ENCODE assay signal across 18 cellular contexts in the genomic region with DNA sequence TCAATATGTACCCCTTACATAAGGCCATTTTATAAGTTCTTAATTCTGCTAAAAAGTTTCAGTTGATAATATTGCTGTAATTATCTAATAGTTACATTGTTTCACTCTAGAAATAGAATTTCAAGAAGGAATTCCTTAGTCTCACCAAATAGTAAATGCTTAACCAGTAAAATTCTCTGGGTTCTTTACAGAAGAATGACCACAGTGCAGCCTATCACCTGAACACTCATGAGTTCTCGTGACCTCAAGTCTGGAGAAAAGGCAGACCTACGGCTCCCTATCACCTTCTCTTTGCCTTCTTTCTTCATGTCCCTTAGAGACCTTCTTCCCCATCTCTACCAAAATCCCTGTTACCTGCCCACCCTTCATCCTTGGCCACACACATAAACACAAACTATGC. TPM values are rescaled to one million over a fixed set of nuclear protein-coding genes. Genes with fewer than 3 reads are reported as not detected.
DNase-seq lines count a peak whose midpoint lies in the region; ATAC-seq and TF ChIP-seq lines count a peak whose summit lies in the region.
"Had no signal": no experiment of that assay in that cellular context is flagged by ENCODE, and none has a peak within 500 bp of the region (broad histone marks: within the 10 kb centered on the region; RNA-seq: fewer than 3 reads in every experiment).

No MANE protein-coding gene starts in this region.

- no peaks in the 10 kb centered on the region for H4K20me1 ChIP-seq in MM.1S (ENCODE audit: insufficient read depth, low read length)
- H4K20me1 ChIP-seq: BLaER1 had no signal

- no peaks in the 10 kb centered on the region for H3K9me3 ChIP-seq in MM.1S (replicated peaks; ENCODE audit: insufficient read depth, low read length)
- H3K9me3 ChIP-seq: A549, BLaER1 had no signal

- ATAC-seq in left cardiac atrium, result no peak
- ATAC-seq: A549 had no signal

- H3K36me3 Mint-ChIP-seq in nephron (ENCODE audit: low read depth), result peaks cover 18% of the 10 kb centered on the region

- no peaks in the 10 kb centered on the region for H3F3A ChIP-seq in MM.1S (ENCODE audit: insufficient read depth, low read length)

- TF ChIP-seq CTCF in epithelial cell of proximal tubule (conservative IDR thresholded peaks at IDR 0.05; ENCODE audit: low read depth, low read length) (no peak), nephron (IDR thresholded peaks at IDR 0.05; ENCODE audit: unreplicated experiment in 3 of 3) (no peak), MM.1S (IDR thresholded peaks at IDR 0.05; ENCODE audit: low read length) (no peak)

- no peak overlapping the region for H3K4me3 ChIP-seq in epithelial cell of proximal tubule (ENCODE audit: low read depth, low read length)
- H3K4me3 ChIP-seq in MM.1S (ENCODE audit: low read length), result no peak overlapping the region
- H3K4me3 ChIP-seq: A549, BLaER1 had no signal

- H3K27ac ChIP-seq in MM.1S (ENCODE audit: low read length), result no peak overlapping the region
- H3K27ac ChIP-seq: 22Rv1, A549, BLaER1, HL-60 had no signal

- H3K4me1 ChIP-seq in MM.1S (ENCODE audit: low read length), result 0 out of 2 replicates have a peak, but pooled peaks cover 11% of the 10 kb centered on the region
- H3K4me1 ChIP-seq: A549 had no signal

- H3K9me3 Mint-ChIP-seq in nephron, result no peaks in the 10 kb centered on the region
- H3K9me3 Mint-ChIP-seq: CD14-positive monocyte, H9 had no signal

- H3K27me3 Mint-ChIP-seq in nephron (ENCODE audit: low read depth), result no peaks in the 10 kb centered on the region
- H3K27me3 Mint-ChIP-seq: CD4-positive, alpha-beta memory T cell had no signal

- H3K27me3 ChIP-seq in MM.1S (replicated peaks; ENCODE audit: insufficient read depth, low read length), result no peaks in the 10 kb centered on the region
- H3K27me3 ChIP-seq: BLaER1 had no signal

- no peak overlapping the region for H2AFZ ChIP-seq in MM.1S (ENCODE audit: low read length)

- no peak overlapping the region for H3K9ac ChIP-seq in MM.1S (ENCODE audit: low read length)
- H3K9ac ChIP-seq: BLaER1 had no signal

- H3K27ac Mint-ChIP-seq in nephron, result peak overlapping the region; percentile 5 to 63 (median 14)
- H3K27ac Mint-ChIP-seq: H9 had no signal

- intact Hi-C loops in left cardiac atrium (cut with DNase I), result no loop called here

- in situ Hi-C loops in ACHN (cut with HindIII; ENCODE audit: low pct_ligation_motif_present, low pct_unique_long_range_greater_than_20kb, low sequenced_read_pairs), result no loop called here

- no peak overlapping the region for H3K4me3 Mint-ChIP-seq in nephron
- H3K4me3 Mint-ChIP-seq: CD14-positive monocyte; CD4-positive, alpha-beta memory T cell; H9 had no signal

- H3K9me2 ChIP-seq in MM.1S (replicated peaks; ENCODE audit: insufficient read depth, low read length), result no peaks in the 10 kb centered on the region

- no peaks in the 10 kb centered on the region for H3K36me3 ChIP-seq in MM.1S (replicated peaks; ENCODE audit: insufficient read depth, low read length)
- H3K36me3 ChIP-seq: BLaER1 had no signal

- H3K4me1 Mint-ChIP-seq in nephron, result no peaks in the 10 kb centered on the region
- H3K4me1 Mint-ChIP-seq: CD14-positive monocyte had no signal

- H3K4me2 ChIP-seq in MM.1S (ENCODE audit: low read depth, low read length), result no peak overlapping the region
- H3K4me2 ChIP-seq: A549, BLaER1 had no signal

- H3K79me2 ChIP-seq in MM.1S (ENCODE audit: low read length), result no peaks in the 10 kb centered on the region

- DNase-seq in ACHN, result peak; percentile 13
- peak; percentile 68 for DNase-seq in epithelial cell of proximal tubule (ENCODE audit: low read depth)
- peak; percentile 50 for DNase-seq in kidney glomerular epithelial cell (lab: John Stamatoyannopoulos, UW)
- DNase-seq in MM.1S, result no peak
- DNase-seq in amygdala (lab: John Stamatoyannopoulos, UW), result no peak
- DNase-seq in left cardiac atrium, result no peak
- no peak for DNase-seq in HK-2 (ENCODE audit: unreplicated experiment)
- DNase-seq: CD4-positive, alpha-beta memory T cell; DMS153; DMS79; GDM1; H9 had no signal

RNA-seq across cellular contexts. Expression of gene CCDC191, which starts 30.9 kb away (rescaled TPM):
- 1.2 and 2.1 TPM in 2 replicates for total RNA-seq in epithelial cell of proximal tubule
- 1 to 10 TPM; 1.3 to 1.4 TPM for total RNA-seq in left cardiac atrium

RNA-seq across cellular contexts. Expression of gene QTRT2, which starts 31.1 kb away (rescaled TPM):
- total RNA-seq in epithelial cell of proximal tubule (22.6 and 24.2 TPM in 2 replicates), left cardiac atrium (10 to 100 TPM in 1 of 2 donors, 1 to 10 TPM in 1; 7.7 to 11.4 TPM)

Comparison
In these comparisons a context has a peak if more than half of its experiments do, and no peak if none do; other contexts are left out.
1. DNase-seq: peak in ACHN (single experiment), epithelial cell of proximal tubule (single experiment) and kidney glomerular epithelial cell (single experiment); none in MM.1S (single experiment), amygdala (0 of 56), left cardiac atrium (single experiment) and HK-2 (single experiment).